Comparison of ENCODE assay signal across 9 cellular contexts in genomic region chr14:22427771-22428228, GRCh38.
DNase-seq lines count a peak whose midpoint lies in the region; ATAC-seq and TF ChIP-seq lines count a peak whose summit lies in the region.
"Had no signal": no experiment of that assay in that cellular context is flagged by ENCODE, and none has a peak within 500 bp of the region (broad histone marks: within the 10 kb centered on the region; RNA-seq: fewer than 3 reads in every experiment).

No MANE protein-coding gene starts in this region.

- POLR2A ChIA-PET in RWPE1 (lab: Yijun Ruan, JAX; ENCODE audit: low non-redundant PET), result no interaction called here

- ATAC-seq in omental fat pad (ENCODE audit: low FRiP score) (peak; percentile 78), HG03025 (IDR thresholded peaks at IDR 0.05; ENCODE audit: low FRiP score, unreplicated experiment) (no peak)

- peak; percentile 12 for DNase-seq in Caki2 (ENCODE audit: low read depth)
- DNase-seq in RWPE1 (ENCODE audit: low spot score), result peak; percentile 41
- DNase-seq in fibroblast of pulmonary artery (ENCODE audit: low read depth), result peak; percentile 93
- DNase-seq in omental fat pad (ENCODE audit: low spot score), result no peak
- DNase-seq in NCI-H524 (lab: John Stamatoyannopoulos, UW), result no peak
- no peak for DNase-seq in NCI-H128 (lab: John Stamatoyannopoulos, UW; ENCODE audit: unreplicated experiment)
- DNase-seq in HT-29 (ENCODE audit: low spot score), result no peak
- DNase-seq: DND-41 had no signal

- TF ChIP-seq CTCF in RWPE1 (conservative IDR thresholded peaks at IDR 0.05; ENCODE audit: low read depth), result no peak
- no peak for TF ChIP-seq CTCF in fibroblast of pulmonary artery (IDR thresholded peaks at IDR 0.05; ENCODE audit: low read length, missing control alignments)
- no peak for TF ChIP-seq CTCF in omental fat pad (IDR thresholded peaks at IDR 0.05)

- peak overlapping the region; percentile 69 for H3K27ac ChIP-seq in RWPE1

- H3K4me3 ChIP-seq in fibroblast of pulmonary artery (replicated peaks; ENCODE audit: low read depth, low read length), result no peak overlapping the region

- in situ Hi-C loops in Caki2 (cut with HindIII; ENCODE audit: low pct_unique_long_range_greater_than_20kb, low sequenced_read_pairs), result no loop called here

- CTCF ChIA-PET in RWPE1 (lab: Yijun Ruan, JAX), result interaction anchor here (0.6 kb wide), 1 partner anchor 142 kb away, joined by 3 read pairs; no protein-coding TSS in a partner anchor

Comparison
In these comparisons a context has a peak if more than half of its experiments do, and no peak if none do; other contexts are left out.
1. DNase-seq: peak in Caki2 (single experiment), RWPE1 (single experiment) and fibroblast of pulmonary artery (single experiment); none in omental fat pad (single experiment), NCI-H524 (0 of 2), NCI-H128 (single experiment) and HT-29 (single experiment).